8 cellular contexts compared by ENCODE assay signal in the genomic region with DNA sequence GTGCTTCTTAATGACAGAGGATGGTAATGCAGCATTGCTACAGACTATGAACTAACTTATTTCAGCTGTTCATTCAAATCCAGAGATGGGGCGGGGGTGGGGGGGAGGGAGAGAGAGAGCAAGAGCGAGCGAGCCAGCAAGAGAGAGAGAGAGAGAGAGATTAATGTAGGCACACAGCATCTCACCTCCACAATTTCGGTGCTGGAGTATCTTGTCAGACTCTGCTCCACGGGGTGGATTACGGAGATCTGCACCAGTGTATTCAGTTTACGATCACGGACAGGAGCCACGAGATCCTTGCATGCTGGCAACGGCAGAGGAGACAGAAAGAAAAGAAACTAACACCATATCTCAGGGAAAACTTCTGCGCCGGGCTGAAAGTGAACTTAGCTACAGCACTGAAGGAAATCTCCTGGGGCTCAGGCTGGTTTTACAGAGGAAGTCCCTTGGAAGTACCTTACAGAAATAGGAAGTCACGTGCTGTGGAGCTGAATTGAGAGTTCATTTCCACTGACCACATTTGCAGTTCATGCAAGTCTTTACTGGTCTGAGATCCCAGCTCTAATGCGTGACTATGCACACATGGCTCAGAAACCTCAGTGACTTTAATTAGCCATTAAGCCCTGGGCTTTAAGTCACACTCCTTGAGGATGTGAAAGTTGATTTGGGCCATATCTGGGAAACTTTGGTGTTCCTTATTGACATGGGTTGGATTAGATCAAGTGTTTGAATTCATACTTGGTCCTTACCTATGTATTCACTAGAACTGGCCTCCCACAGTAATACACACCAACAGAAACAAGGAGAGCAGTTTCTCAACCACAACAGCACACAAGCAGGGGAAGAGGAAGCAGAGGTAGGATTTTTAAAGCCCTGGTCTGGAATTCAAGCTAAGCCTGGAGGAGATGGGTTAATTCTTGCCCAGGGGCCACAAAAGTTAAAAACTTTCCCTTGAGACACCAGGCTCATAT.
DNase-seq lines count a peak whose midpoint lies in the region; ATAC-seq and TF ChIP-seq lines count a peak whose summit lies in the region.

No MANE protein-coding gene starts in this region.

- in situ Hi-C loops in gastrocnemius medialis (cut with MboI; ENCODE audit: low sequenced_read_pairs in 4 of 4) = no loop called here

- no peak for TF ChIP-seq CTCF in gastrocnemius medialis (IDR thresholded peaks at IDR 0.05 in 4 of 5, conservative IDR thresholded peaks at IDR 0.05 in 1 of 5)

- no peaks in the 10 kb centered on the region for H3K36me3 ChIP-seq in adipocyte (ENCODE audit: control insufficient read depth, insufficient read depth, low read length, severe bottlenecking)
- no peaks in the 10 kb centered on the region for H3K36me3 ChIP-seq in gastrocnemius medialis

- peak overlapping the region; percentile 78 for H3K9ac ChIP-seq in adipocyte (ENCODE audit: low read length)

- under 1% methylated on average over 14 of the region's 14 CpGs for WGBS in right cardiac atrium

- H3K4me1 ChIP-seq in adipocyte (ENCODE audit: control insufficient read depth, insufficient read depth, low read length) = peaks cover 57% of the 10 kb centered on the region
- peaks cover 2% of the 10 kb centered on the region for H3K4me1 ChIP-seq in right cardiac atrium (ENCODE audit: control insufficient read depth, insufficient read depth, low read length)
- H3K4me1 ChIP-seq in gastrocnemius medialis = peaks cover 20 to 48% of the 10 kb centered on the region in 2 donors

- TF ChIP-seq POLR2A in gastrocnemius medialis (IDR thresholded peaks at IDR 0.05) = peak in 1 of 2 donors; percentile 56

- H3K27ac ChIP-seq in right cardiac atrium (ENCODE audit: low read length) (peak overlapping the region; percentile 70), gastrocnemius medialis (peak overlapping the region; percentile 82 to 91 (median 86))

- H3K9me3 ChIP-seq in adipocyte (ENCODE audit: control insufficient read depth, low read length) = no peaks in the 10 kb centered on the region
- no peaks in the 10 kb centered on the region for H3K9me3 ChIP-seq in right cardiac atrium (ENCODE audit: control insufficient read depth, low read length)
- H3K9me3 ChIP-seq in gastrocnemius medialis = no peaks in the 10 kb centered on the region

- H3K27me3 ChIP-seq in adipocyte (replicated peaks; ENCODE audit: control insufficient read depth, insufficient read depth, low read length) (no peaks in the 10 kb centered on the region), right cardiac atrium (ENCODE audit: control insufficient read depth, insufficient read depth) (no peaks in the 10 kb centered on the region), gastrocnemius medialis (no peaks in the 10 kb centered on the region)

- ATAC-seq in HG03342 (IDR thresholded peaks at IDR 0.05; ENCODE audit: unreplicated experiment) (peak; percentile 55), right cardiac atrium (peak; percentile 83 to 86), gastrocnemius medialis (peak; percentile 72 to 81)

- DNase-seq in SIG-M5 treated with dmso at 0.1 percent for 504 hours (lab: John Stamatoyannopoulos, UW; ENCODE audit: unreplicated experiment) (peak; percentile 48), SIG-M5 (lab: John Stamatoyannopoulos, UW) (no peak), SKM-1 (lab: John Stamatoyannopoulos, UW; ENCODE audit: unreplicated experiment) (peak; percentile 88), adipocyte (ENCODE audit: low read depth) (peak; percentile 76), right cardiac atrium (peak in 1 of 3 donors; percentile 55), gastrocnemius medialis (peak; percentile 38 to 54), 8988T (no peak)

- intact Hi-C loops in right cardiac atrium (cut with DNase I) (no loop called here), gastrocnemius medialis (cut with DNase I; ENCODE audit: low total_unique reads) (loop anchor here (5.0 kb wide), 1 partner anchor 138 kb away; no protein-coding TSS in a partner anchor)

- H3K4me3 ChIP-seq in adipocyte (ENCODE audit: low read length) (peak overlapping the region; percentile 84), right cardiac atrium (ENCODE audit: low read length) (peak overlapping the region; percentile 97), gastrocnemius medialis (peak overlapping the region; percentile 57 to 61 (median 60))

Comparison
In these comparisons a context has a peak if more than half of its experiments do, and no peak if none do; other contexts are left out.
1. DNase-seq: peak in SIG-M5 treated with dmso at 0.1 percent for 504 hours (single experiment), SKM-1 (single experiment), adipocyte (single experiment) and gastrocnemius medialis (2 of 2); none in SIG-M5 (single experiment) and 8988T (single experiment).
2. Peak in every context shown above with its lines, with median percentiles within 50 percentile points of each other: ATAC-seq and H3K4me3 ChIP-seq.